ENCODE assay signal across 39 cellular contexts in genomic region chr5:175635854-175636253, GRCh38. TPM values are rescaled to one million over a fixed set of nuclear protein-coding genes. Genes with fewer than 3 reads are reported as not detected.
"Had no signal": no experiment of that assay in that cellular context is flagged by ENCODE, and none has a peak within 500 bp of the region (broad histone marks: within the 10 kb centered on the region; RNA-seq: fewer than 3 reads in every experiment).

No MANE protein-coding gene starts in this region.

- H3K36me3 ChIP-seq: MG63 had no signal

- DNase-seq: Karpas-422, Kasumi-1, MG63, MM.1S, MV-4-11, NCI-H1048, NCI-H1092, NCI-H1092 treated with DMSO at 0.1 percent for 48 hours, NCI-H1105, NCI-H1105 treated with DMSO at 0.1 percent for 48 hours, NCI-H1417, NCI-H1417 treated with DMSO at 0.1 percent for 48 hours, NCI-H1436, NCI-H1436 treated with DMSO at 0.1 percent for 48 hours, NCI-H146, NCI-H1694, NCI-H1694 treated with DMSO at 0.1 percent for 48 hours, NCI-H187, NCI-H187 treated with DMSO at 0.1 percent for 48 hours, NCI-H1930, NCI-H2029, NCI-H2029 treated with DMSO at 0.1 percent for 48 hours, NCI-H2081, NCI-H2081 treated with DMSO at 0.1 percent for 48 hours, NCI-H2107, NCI-H2171, NCI-H2171 treated with DMSO at 0.1 percent for 48 hours, NCI-H2227 treated with DMSO at 0.1 percent for 48 hours, NCI-H226, NCI-H345, NCI-H446, NCI-H446 treated with DMSO at 0.1 percent for 48 hours, NCI-H510A, NCI-H510A treated with DMSO at 0.1 percent for 48 hours, NCI-H524, NCI-H524 treated with DMSO at 0.1 percent for 48 hours had no signal

- H3K9me3 ChIP-seq: MG63 had no signal

- H3K4me3 ChIP-seq: MG63 had no signal

RNA-seq across cellular contexts. Expression of gene HRH2, which starts 22.0 kb away (rescaled TPM):
- total RNA-seq: LHCN-M2, MCF 10A, NCI-H460 had no signal
